In the genomic region with DNA sequence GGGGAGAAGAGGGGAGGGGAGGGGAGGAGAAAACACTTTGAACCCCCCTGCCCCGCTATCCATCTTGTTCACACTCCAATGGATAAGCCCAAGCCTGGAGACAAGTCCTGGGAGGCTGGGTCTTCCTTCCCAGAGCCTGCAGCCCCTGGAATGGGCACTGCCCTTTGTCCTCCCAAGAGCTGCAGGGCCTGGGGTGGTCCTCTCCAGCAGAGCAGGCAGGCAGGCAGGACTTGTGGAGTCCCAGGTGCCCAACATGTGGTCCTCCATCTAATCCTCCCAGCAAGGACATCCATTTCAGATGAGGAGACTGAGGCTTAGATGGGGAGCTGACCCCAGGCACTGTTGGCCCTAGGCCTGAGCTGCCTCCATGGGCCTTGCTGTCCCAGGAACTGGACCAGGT, we compare ENCODE assay signal across 13 cellular contexts. TPM values are rescaled to one million over a fixed set of nuclear protein-coding genes. Genes with fewer than 3 reads are reported as not detected.
DNase-seq lines count a peak whose midpoint lies in the region; ATAC-seq and TF ChIP-seq lines count a peak whose summit lies in the region.
"Had no signal": no experiment of that assay in that cellular context is flagged by ENCODE, and none has a peak within 500 bp of the region (broad histone marks: within the 10 kb centered on the region; RNA-seq: fewer than 3 reads in every experiment).

No MANE protein-coding gene starts in this region.

- H2AFZ ChIP-seq in neuronal stem cell (ENCODE audit: low read length): no peak overlapping the region

- H2BK120ac ChIP-seq in neuronal stem cell (ENCODE audit: low read depth, low read length): no peak overlapping the region

- H3K9ac ChIP-seq in neuronal stem cell (ENCODE audit: low read depth, low read length, poor library complexity): no peak overlapping the region

- DNase-seq in activated effector memory CD4-positive, alpha-beta T cell treated with anti-CD3 and anti-CD28 coated beads, Interleukin-2, amount 50 U/mL, for 16 hours: peak; percentile 42
- DNase-seq in activated effector memory CD4-positive, alpha-beta T cell treated with Interleukin-2 at 50 U/mL for 16 hours: no peak
- DNase-seq in body of pancreas: no peak
- DNase-seq in neuronal stem cell (ENCODE audit: low spot score): no peak
- no peak for DNase-seq in stomach
- no peak for DNase-seq in NCI-H226
- DNase-seq: CD4-positive, CD25-positive, alpha-beta regulatory T cell; DMS 273 treated with DMSO at 0.1 percent for 48 hours had no signal

- H3K4me1 ChIP-seq in body of pancreas (peaks cover 65% of the 10 kb centered on the region), neuronal stem cell (ENCODE audit: control insufficient read depth in 2 of 2, insufficient read depth in 1 of 2, low read depth in 1 of 2, low read length in 2 of 2) (no peaks in the 10 kb centered on the region), stomach (peaks cover 4 to 31% (median 23%) of the 10 kb centered on the region in 4 donors)

- H2BK12ac ChIP-seq in neuronal stem cell (ENCODE audit: low read length): no peak overlapping the region

- H2BK5ac ChIP-seq in neuronal stem cell (ENCODE audit: low read length): no peak overlapping the region

- H3K27ac ChIP-seq in body of pancreas (peak overlapping the region; percentile 11 to 95 (median 92)), neuronal stem cell (replicated peaks; ENCODE audit: low read length) (no peak overlapping the region), stomach (no peak overlapping the region)
- H3K27ac ChIP-seq: 22Rv1 had no signal

- no peaks in the 10 kb centered on the region for H3K9me3 ChIP-seq in body of pancreas
- H3K9me3 ChIP-seq in neuronal stem cell (replicated peaks in 1 of 2; ENCODE audit: control insufficient read depth in 2 of 2, insufficient read depth in 1 of 2, low read depth in 1 of 2, low read length in 2 of 2): peaks cover 0 to 3% of the 10 kb centered on the region in 2 donors
- H3K9me3 ChIP-seq in stomach: no peaks in the 10 kb centered on the region

- H3K14ac ChIP-seq in neuronal stem cell (ENCODE audit: low read length): no peak overlapping the region

- TF ChIP-seq EP300 in stomach (IDR thresholded peaks at IDR 0.05): no peak

- H3K27me3 ChIP-seq in body of pancreas: no peaks in the 10 kb centered on the region
- H3K27me3 ChIP-seq in neuronal stem cell (ENCODE audit: control insufficient read depth in 3 of 3, insufficient read depth in 3 of 3, low read depth in 1 of 3, low read length in 3 of 3): no peaks in the 10 kb centered on the region
- no peaks in the 10 kb centered on the region for H3K27me3 ChIP-seq in stomach

- peak overlapping the region; percentile 1 for H3K18ac ChIP-seq in neuronal stem cell (ENCODE audit: low read length)

- H4K8ac ChIP-seq in neuronal stem cell (ENCODE audit: low read depth, low read length): no peak overlapping the region

- H3K4ac ChIP-seq in neuronal stem cell (ENCODE audit: low read length): no peak overlapping the region

- H3K79me1 ChIP-seq in neuronal stem cell (ENCODE audit: low read depth, low read length): no peaks in the 10 kb centered on the region

- H3K36me3 ChIP-seq in body of pancreas (replicated peaks in 1 of 2; ENCODE audit: insufficient read depth in 1 of 2, low read depth in 2 of 2) (no peaks in the 10 kb centered on the region), neuronal stem cell (replicated peaks in 1 of 2; ENCODE audit: control insufficient read depth in 2 of 2, insufficient read depth in 2 of 2, low read length in 2 of 2) (no peaks in the 10 kb centered on the region), stomach (no peaks in the 10 kb centered on the region)

- TF ChIP-seq POLR2A in body of pancreas (IDR thresholded peaks at IDR 0.05) (no peak), stomach (IDR thresholded peaks at IDR 0.05) (no peak)

- H3K23ac ChIP-seq in neuronal stem cell (ENCODE audit: low read depth, low read length, poor library complexity): peak overlapping the region; percentile 49

- H2BK15ac ChIP-seq in neuronal stem cell (ENCODE audit: low read length): no peak overlapping the region

- TF ChIP-seq CTCF in body of pancreas (IDR thresholded peaks at IDR 0.05) (no peak), stomach (IDR thresholded peaks at IDR 0.05) (no peak)

- WGBS in body of pancreas, 2 donors: 0 to 40% methylated on average over 1 of the region's 1 CpG
- no CpG with 5 or more reads among the region's 1 CpG for WGBS in neuronal stem cell (ENCODE audit: extremely low coverage in 2 of 2, insufficient read length in 2 of 2, insufficient replicate concordance in 1 of 2), 2 donors
- 0 to 100% (median 94%) methylated on average over 1 of the region's 1 CpG for WGBS in stomach, 5 donors

- intact Hi-C loops in body of pancreas (cut with DNase I): no loop called here
- intact Hi-C loops in stomach (cut with DNase I; ENCODE audit: low total_unique reads): no loop called here

- ATAC-seq in body of pancreas (no peak), HG02610 (IDR thresholded peaks at IDR 0.05; ENCODE audit: unreplicated experiment) (no peak)
- ATAC-seq: HCT116 had no signal

- no peak overlapping the region for H3K4me2 ChIP-seq in neuronal stem cell (ENCODE audit: insufficient read depth, low read length, poor library complexity, severe bottlenecking)

- H3K4me3 ChIP-seq in body of pancreas (no peak overlapping the region), neuronal stem cell (ENCODE audit: low read length in 2 of 2) (no peak overlapping the region), stomach (no peak overlapping the region)

- H4K91ac ChIP-seq in neuronal stem cell (ENCODE audit: low read depth, low read length, poor library complexity): no peak overlapping the region

- H2AK5ac ChIP-seq in neuronal stem cell (ENCODE audit: low read depth, low read length): no peak overlapping the region

RNA-seq across cellular contexts. Expression of gene MESP2, which starts 10.4 kb away (rescaled TPM):
- total RNA-seq in body of pancreas (1 to 10 TPM in 1 of 2 donors, not detected in 1; 1.8 TPM), stomach (not detected)
- polyA plus RNA-seq in neuronal stem cell (2013, experiment 1 of 2): 0.35 TPM
- 0.19 TPM for polyA plus RNA-seq in neuronal stem cell (2013, experiment 2 of 2)
- under 1 TPM in 2 of 3 donors, not detected in 1; 0.43 to 0.56 TPM for polyA plus RNA-seq in stomach
- total RNA-seq: CD4-positive, CD25-positive, alpha-beta regulatory T cell; H4 had no signal
- polyA plus RNA-seq: CD4-positive, CD25-positive, alpha-beta regulatory T cell; IgD-negative memory B cell had no signal

RNA-seq across cellular contexts. Expression of gene MESP1, which starts 14.6 kb away (rescaled TPM):
- total RNA-seq in body of pancreas: 1 to 10 TPM; 2.1 to 4.3 TPM
- 0.32 TPM for polyA plus RNA-seq in neuronal stem cell (2013, experiment 1 of 2)
- 0.28 TPM for polyA plus RNA-seq in neuronal stem cell (2013, experiment 2 of 2)
- 10 to 100 TPM in 1 of 5 donors, 1 to 10 TPM in 2, under 1 TPM in 1, not detected in 1; 0.58 to 60.5 (median 2.6) TPM for total RNA-seq in stomach
- polyA plus RNA-seq in stomach: 1 to 10 TPM; 1.2 to 1.7 (median 1.3) TPM
- total RNA-seq: H4 had no signal

RNA-seq across cellular contexts. Expression of gene ANPEP, which starts 49.0 kb away (rescaled TPM):
- 100 to 1,000 TPM; 361 to 733 TPM for total RNA-seq in body of pancreas
- polyA plus RNA-seq in neuronal stem cell (2013, experiment 1 of 2): 3.5 TPM
- polyA plus RNA-seq in neuronal stem cell (2013, experiment 2 of 2): 3.5 TPM
- total RNA-seq in stomach: 10 to 100 TPM in 2 of 5 donors, 1 to 10 TPM in 2, under 1 TPM in 1; 0.89 to 41.7 (median 5.2) TPM
- polyA plus RNA-seq in stomach: 1 to 10 TPM; 1.9 to 7.2 (median 5.7) TPM

Comparison
In these comparisons a context has a peak if more than half of its experiments do, and no peak if none do; other contexts are left out.
1. H3K27ac ChIP-seq: peak in body of pancreas (4 of 4); none in neuronal stem cell (single experiment) and stomach (0 of 5).
2. RNA of gene ANPEP, which starts 49.0 kb away (total RNA-seq): 361 to 733 TPM in body of pancreas; 0.89 to 41.7 TPM in stomach; every median in the first group is over 4 times any median in the second.